Comparison of ENCODE assay signal across 1 cellular context in the genomic region with DNA sequence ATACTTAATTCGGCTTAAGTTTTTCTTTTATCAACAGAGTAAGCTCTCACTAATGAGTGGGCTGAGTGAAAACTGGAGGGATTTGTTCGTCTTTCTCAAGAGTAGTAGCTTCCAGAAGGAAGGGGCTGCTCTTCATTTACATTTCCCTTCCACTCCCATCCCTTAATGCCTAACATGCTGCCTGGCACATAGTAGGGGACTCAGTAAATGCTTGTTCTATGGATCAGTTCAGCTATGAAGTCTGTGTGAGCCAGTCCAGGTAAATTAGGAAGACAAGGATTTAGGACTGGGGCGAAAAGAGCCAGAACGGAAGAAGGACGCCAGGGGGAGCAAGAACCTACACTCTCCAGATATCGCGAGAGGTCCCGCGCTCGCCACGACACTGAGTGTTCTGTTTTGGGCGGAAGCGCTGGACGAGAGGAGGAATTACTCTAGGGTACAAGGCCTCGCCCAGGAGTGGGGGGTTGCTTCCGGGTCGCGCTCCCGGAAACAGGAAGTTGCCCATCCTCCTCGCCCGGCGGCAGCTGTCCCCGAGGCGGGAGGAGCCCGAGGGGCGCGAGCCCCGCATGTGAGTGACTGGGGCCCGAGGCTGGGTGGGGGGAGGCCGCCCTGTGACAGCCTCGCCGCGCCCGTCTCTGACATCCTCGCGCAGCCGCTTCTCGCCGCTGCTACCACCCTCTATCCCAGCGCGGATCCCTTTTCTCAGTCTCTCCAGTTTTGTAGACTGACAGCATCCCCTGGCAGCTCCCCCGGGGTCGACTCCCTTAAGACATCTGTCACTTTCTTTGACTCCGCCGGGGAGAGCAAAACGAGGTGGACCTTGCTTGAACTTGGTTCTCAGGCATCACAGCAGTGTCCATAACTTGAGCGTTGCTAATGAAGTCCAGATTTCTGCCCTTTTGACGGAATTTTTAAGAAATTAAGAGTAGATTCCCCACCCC.
A peak's percentile ranks its signal among the peaks of the same experiment; 100 is the strongest.
TF ChIP-seq lines count a peak whose summit lies in the region.

A gene with protein sequence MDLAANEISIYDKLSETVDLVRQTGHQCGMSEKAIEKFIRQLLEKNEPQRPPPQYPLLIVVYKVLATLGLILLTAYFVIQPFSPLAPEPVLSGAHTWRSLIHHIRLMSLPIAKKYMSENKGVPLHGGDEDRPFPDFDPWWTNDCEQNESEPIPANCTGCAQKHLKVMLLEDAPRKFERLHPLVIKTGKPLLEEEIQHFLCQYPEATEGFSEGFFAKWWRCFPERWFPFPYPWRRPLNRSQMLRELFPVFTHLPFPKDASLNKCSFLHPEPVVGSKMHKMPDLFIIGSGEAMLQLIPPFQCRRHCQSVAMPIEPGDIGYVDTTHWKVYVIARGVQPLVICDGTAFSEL (plus strand): TSS at position 492 of the 941 bp plus-strand sequence. CDS start 13,493 bp downstream, outside the sequence.

TF ChIP-seq in HepG2, 621 proteins besides CTCF, POLR2A, EP300 and RAD21 (continued from another document and continues in another):
- TF ChIP-seq, protein P1, sequence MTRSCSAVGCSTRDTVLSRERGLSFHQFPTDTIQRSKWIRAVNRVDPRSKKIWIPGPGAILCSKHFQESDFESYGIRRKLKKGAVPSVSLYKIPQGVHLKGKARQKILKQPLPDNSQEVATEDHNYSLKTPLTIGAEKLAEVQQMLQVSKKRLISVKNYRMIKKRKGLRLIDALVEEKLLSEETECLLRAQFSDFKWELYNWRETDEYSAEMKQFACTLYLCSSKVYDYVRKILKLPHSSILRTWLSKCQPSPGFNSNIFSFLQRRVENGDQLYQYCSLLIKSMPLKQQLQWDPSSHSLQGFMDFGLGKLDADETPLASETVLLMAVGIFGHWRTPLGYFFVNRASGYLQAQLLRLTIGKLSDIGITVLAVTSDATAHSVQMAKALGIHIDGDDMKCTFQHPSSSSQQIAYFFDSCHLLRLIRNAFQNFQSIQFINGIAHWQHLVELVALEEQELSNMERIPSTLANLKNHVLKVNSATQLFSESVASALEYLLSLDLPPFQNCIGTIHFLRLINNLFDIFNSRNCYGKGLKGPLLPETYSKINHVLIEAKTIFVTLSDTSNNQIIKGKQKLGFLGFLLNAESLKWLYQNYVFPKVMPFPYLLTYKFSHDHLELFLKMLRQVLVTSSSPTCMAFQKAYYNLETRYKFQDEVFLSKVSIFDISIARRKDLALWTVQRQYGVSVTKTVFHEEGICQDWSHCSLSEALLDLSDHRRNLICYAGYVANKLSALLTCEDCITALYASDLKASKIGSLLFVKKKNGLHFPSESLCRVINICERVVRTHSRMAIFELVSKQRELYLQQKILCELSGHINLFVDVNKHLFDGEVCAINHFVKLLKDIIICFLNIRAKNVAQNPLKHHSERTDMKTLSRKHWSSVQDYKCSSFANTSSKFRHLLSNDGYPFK (CRISPR knock-in tag; IDR thresholded peaks at IDR 0.05; ENCODE audit: borderline replicate concordance), result peak; percentile 98
- TF ChIP-seq, protein P2, sequence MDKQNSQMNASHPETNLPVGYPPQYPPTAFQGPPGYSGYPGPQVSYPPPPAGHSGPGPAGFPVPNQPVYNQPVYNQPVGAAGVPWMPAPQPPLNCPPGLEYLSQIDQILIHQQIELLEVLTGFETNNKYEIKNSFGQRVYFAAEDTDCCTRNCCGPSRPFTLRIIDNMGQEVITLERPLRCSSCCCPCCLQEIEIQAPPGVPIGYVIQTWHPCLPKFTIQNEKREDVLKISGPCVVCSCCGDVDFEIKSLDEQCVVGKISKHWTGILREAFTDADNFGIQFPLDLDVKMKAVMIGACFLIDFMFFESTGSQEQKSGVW (CRISPR knock-in tag; IDR thresholded peaks at IDR 0.05; ENCODE audit: borderline replicate concordance), result no peak; the same call in 1 of the 2 replicates
- no peak for TF ChIP-seq POLR2AphosphoS2 (IDR thresholded peaks at IDR 0.05; ENCODE audit: low read depth, low read length)
- TF ChIP-seq SP2 (CRISPR knock-in tag; IDR thresholded peaks at IDR 0.05), result peak; percentile 83
- TF ChIP-seq SPEN (CRISPR knock-in tag; IDR thresholded peaks at IDR 0.05; ENCODE audit: low read depth), result peak; percentile 99
- TF ChIP-seq SP140L (CRISPR knock-in tag; IDR thresholded peaks at IDR 0.05; ENCODE audit: borderline replicate concordance), result no peak; the same call in 1 of the 2 replicates
- peak; percentile 98 for TF ChIP-seq MXD4 (CRISPR knock-in tag; IDR thresholded peaks at IDR 0.05)
- TF ChIP-seq SALL2 (CRISPR knock-in tag; IDR thresholded peaks at IDR 0.05), result peak; percentile 98
- TF ChIP-seq ZNF335 (CRISPR knock-in tag; IDR thresholded peaks at IDR 0.05), result peak; percentile 93
- TF ChIP-seq SMARCE1 (IDR thresholded peaks at IDR 0.05; ENCODE audit: borderline replicate concordance), result no peak
- TF ChIP-seq, protein P3, sequence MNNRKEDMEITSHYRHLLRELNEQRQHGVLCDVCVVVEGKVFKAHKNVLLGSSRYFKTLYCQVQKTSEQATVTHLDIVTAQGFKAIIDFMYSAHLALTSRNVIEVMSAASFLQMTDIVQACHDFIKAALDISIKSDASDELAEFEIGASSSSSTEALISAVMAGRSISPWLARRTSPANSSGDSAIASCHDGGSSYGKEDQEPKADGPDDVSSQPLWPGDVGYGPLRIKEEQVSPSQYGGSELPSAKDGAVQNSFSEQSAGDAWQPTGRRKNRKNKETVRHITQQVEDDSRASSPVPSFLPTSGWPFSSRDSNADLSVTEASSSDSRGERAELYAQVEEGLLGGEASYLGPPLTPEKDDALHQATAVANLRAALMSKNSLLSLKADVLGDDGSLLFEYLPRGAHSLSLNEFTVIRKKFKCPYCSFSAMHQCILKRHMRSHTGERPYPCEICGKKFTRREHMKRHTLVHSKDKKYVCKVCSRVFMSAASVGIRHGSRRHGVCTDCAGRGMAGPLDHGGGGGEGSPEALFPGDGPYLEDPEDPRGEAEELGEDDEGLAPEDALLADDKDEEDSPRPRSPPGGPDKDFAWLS (CRISPR knock-in tag; IDR thresholded peaks at IDR 0.05; ENCODE audit: borderline replicate concordance), result peak; percentile 94; the same call in 1 of the 2 replicates
- TF ChIP-seq CEBPB (IDR thresholded peaks at IDR 0.05; ENCODE audit: borderline replicate concordance, low read depth, low read length), result no peak
- TF ChIP-seq, protein P4, sequence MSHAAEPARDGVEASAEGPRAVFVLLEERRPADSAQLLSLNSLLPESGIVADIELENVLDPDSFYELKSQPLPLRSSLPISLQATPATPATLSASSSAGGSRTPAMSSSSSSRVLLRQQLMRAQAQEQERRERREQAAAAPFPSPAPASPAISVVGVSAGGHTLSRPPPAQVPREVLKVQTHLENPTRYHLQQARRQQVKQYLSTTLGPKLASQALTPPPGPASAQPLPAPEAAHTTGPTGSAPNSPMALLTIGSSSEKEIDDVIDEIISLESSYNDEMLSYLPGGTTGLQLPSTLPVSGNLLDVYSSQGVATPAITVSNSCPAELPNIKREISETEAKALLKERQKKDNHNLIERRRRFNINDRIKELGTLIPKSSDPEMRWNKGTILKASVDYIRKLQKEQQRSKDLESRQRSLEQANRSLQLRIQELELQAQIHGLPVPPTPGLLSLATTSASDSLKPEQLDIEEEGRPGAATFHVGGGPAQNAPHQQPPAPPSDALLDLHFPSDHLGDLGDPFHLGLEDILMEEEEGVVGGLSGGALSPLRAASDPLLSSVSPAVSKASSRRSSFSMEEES (CRISPR knock-in tag; IDR thresholded peaks at IDR 0.05), result no peak
- TF ChIP-seq, protein P5, sequence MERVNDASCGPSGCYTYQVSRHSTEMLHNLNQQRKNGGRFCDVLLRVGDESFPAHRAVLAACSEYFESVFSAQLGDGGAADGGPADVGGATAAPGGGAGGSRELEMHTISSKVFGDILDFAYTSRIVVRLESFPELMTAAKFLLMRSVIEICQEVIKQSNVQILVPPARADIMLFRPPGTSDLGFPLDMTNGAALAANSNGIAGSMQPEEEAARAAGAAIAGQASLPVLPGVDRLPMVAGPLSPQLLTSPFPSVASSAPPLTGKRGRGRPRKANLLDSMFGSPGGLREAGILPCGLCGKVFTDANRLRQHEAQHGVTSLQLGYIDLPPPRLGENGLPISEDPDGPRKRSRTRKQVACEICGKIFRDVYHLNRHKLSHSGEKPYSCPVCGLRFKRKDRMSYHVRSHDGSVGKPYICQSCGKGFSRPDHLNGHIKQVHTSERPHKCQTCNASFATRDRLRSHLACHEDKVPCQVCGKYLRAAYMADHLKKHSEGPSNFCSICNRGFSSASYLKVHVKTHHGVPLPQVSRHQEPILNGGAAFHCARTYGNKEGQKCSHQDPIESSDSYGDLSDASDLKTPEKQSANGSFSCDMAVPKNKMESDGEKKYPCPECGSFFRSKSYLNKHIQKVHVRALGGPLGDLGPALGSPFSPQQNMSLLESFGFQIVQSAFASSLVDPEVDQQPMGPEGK (CRISPR knock-in tag; IDR thresholded peaks at IDR 0.05), result peak; percentile 96
- TF ChIP-seq NCOA2 (CRISPR knock-in tag; IDR thresholded peaks at IDR 0.05), result peak; percentile 73
- peak; percentile 76; the same call in 1 of the 2 replicates for TF ChIP-seq TP53 (CRISPR knock-in tag; conservative IDR thresholded peaks at IDR 0.05)
- TF ChIP-seq, protein P6, sequence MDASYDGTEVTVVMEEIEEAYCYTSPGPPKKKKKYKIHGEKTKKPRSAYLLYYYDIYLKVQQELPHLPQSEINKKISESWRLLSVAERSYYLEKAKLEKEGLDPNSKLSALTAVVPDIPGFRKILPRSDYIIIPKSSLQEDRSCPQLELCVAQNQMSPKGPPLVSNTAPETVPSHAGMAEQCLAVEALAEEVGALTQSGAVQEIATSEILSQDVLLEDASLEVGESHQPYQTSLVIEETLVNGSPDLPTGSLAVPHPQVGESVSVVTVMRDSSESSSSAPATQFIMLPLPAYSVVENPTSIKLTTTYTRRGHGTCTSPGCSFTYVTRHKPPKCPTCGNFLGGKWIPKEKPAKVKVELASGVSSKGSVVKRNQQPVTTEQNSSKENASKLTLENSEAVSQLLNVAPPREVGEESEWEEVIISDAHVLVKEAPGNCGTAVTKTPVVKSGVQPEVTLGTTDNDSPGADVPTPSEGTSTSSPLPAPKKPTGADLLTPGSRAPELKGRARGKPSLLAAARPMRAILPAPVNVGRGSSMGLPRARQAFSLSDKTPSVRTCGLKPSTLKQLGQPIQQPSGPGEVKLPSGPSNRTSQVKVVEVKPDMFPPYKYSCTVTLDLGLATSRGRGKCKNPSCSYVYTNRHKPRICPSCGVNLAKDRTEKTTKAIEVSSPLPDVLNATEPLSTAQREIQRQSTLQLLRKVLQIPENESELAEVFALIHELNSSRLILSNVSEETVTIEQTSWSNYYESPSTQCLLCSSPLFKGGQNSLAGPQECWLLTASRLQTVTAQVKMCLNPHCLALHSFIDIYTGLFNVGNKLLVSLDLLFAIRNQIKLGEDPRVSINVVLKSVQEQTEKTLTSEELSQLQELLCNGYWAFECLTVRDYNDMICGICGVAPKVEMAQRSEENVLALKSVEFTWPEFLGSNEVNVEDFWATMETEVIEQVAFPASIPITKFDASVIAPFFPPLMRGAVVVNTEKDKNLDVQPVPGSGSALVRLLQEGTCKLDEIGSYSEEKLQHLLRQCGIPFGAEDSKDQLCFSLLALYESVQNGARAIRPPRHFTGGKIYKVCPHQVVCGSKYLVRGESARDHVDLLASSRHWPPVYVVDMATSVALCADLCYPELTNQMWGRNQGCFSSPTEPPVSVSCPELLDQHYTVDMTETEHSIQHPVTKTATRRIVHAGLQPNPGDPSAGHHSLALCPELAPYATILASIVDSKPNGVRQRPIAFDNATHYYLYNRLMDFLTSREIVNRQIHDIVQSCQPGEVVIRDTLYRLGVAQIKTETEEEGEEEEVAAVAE (CRISPR knock-in tag; IDR thresholded peaks at IDR 0.05; ENCODE audit: borderline replicate concordance), result peak; percentile 84; the same call in 1 of the 2 replicates
- TF ChIP-seq, protein P7, sequence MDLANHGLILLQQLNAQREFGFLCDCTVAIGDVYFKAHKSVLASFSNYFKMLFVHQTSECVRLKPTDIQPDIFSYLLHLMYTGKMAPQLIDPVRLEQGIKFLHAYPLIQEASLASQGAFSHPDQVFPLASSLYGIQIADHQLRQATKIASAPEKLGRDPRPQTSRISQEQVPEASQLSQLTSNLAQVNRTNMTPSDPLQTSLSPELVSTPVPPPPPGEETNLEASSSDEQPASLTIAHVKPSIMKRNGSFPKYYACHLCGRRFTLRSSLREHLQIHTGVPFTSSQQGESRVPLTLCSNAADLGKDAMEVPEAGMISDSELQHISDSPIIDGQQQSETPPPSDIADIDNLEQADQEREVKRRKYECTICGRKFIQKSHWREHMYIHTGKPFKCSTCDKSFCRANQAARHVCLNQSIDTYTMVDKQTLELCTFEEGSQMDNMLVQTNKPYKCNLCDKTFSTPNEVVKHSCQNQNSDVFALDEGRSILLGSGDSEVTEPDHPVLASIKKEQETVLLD (CRISPR knock-in tag; IDR thresholded peaks at IDR 0.05; ENCODE audit: low read depth), result peak; percentile 89
- TF ChIP-seq, protein P8, sequence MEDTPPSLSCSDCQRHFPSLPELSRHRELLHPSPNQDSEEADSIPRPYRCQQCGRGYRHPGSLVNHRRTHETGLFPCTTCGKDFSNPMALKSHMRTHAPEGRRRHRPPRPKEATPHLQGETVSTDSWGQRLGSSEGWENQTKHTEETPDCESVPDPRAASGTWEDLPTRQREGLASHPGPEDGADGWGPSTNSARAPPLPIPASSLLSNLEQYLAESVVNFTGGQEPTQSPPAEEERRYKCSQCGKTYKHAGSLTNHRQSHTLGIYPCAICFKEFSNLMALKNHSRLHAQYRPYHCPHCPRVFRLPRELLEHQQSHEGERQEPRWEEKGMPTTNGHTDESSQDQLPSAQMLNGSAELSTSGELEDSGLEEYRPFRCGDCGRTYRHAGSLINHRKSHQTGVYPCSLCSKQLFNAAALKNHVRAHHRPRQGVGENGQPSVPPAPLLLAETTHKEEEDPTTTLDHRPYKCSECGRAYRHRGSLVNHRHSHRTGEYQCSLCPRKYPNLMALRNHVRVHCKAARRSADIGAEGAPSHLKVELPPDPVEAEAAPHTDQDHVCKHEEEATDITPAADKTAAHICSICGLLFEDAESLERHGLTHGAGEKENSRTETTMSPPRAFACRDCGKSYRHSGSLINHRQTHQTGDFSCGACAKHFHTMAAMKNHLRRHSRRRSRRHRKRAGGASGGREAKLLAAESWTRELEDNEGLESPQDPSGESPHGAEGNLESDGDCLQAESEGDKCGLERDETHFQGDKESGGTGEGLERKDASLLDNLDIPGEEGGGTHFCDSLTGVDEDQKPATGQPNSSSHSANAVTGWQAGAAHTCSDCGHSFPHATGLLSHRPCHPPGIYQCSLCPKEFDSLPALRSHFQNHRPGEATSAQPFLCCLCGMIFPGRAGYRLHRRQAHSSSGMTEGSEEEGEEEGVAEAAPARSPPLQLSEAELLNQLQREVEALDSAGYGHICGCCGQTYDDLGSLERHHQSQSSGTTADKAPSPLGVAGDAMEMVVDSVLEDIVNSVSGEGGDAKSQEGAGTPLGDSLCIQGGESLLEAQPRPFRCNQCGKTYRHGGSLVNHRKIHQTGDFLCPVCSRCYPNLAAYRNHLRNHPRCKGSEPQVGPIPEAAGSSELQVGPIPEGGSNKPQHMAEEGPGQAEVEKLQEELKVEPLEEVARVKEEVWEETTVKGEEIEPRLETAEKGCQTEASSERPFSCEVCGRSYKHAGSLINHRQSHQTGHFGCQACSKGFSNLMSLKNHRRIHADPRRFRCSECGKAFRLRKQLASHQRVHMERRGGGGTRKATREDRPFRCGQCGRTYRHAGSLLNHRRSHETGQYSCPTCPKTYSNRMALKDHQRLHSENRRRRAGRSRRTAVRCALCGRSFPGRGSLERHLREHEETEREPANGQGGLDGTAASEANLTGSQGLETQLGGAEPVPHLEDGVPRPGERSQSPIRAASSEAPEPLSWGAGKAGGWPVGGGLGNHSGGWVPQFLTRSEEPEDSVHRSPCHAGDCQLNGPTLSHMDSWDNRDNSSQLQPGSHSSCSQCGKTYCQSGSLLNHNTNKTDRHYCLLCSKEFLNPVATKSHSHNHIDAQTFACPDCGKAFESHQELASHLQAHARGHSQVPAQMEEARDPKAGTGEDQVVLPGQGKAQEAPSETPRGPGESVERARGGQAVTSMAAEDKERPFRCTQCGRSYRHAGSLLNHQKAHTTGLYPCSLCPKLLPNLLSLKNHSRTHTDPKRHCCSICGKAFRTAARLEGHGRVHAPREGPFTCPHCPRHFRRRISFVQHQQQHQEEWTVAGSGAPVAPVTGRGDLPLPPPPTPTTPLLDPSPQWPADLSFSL (CRISPR knock-in tag; IDR thresholded peaks at IDR 0.05), result no peak
